8 cellular contexts compared by ENCODE assay signal in genomic region chr22:30773919-30774318, GRCh38.
"Had no signal": no experiment of that assay in that cellular context is flagged by ENCODE, and none has a peak within 500 bp of the region (broad histone marks: within the 10 kb centered on the region; RNA-seq: fewer than 3 reads in every experiment).

No MANE protein-coding gene starts in this region.

- H3K9me3 ChIP-seq: HAP-1 had no signal

- H3K36me3 ChIP-seq: HAP-1 had no signal

- H3K4me1 ChIP-seq: HAP-1 had no signal

- DNase-seq: GM23248, GOT3, H7, HFFc6, IMR-90 had no signal

- H3K27ac ChIP-seq: GM23248 had no signal

- ATAC-seq: HCT116, K562 had no signal

- H3K9ac ChIP-seq: GM23248 had no signal

- H3K4me3 ChIP-seq: GM23248, HAP-1, K562 had no signal

- H2AFZ ChIP-seq: GM23248 had no signal
